9 cellular contexts compared by ENCODE assay signal in the genomic region with DNA sequence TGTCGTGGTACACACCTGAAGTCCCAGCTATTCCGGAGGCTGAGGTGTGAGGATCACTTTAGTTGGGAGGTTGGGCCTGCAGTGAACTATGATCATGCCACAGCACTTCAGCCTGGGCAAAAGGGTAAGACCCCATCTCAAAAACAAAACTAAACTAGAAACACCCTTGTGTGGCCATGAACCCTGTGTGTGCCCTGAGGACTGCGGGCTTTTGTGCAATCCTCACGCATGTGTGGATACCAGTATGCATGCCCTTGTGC. TPM values are rescaled to one million over a fixed set of nuclear protein-coding genes. Genes with fewer than 3 reads are reported as not detected.
A peak's percentile ranks its signal among the peaks of the same experiment; 100 is the strongest.
DNase-seq lines count a peak whose midpoint lies in the region; TF ChIP-seq lines count a peak whose summit lies in the region.
"Had no signal": no experiment of that assay in that cellular context is flagged by ENCODE, and none has a peak within 500 bp of the region (broad histone marks: within the 10 kb centered on the region; RNA-seq: fewer than 3 reads in every experiment).

No MANE protein-coding gene starts in this region.

- DNase-seq in right atrium auricular region (ENCODE audit: low spot score) (no peak), cardiac septum (ENCODE audit: low spot score) (no peak), breast epithelium (ENCODE audit: low spot score in 2 of 2) (no peak), globus pallidus (ENCODE audit: low spot score) (no peak), MV-4-11 (lab: John Stamatoyannopoulos, UW) (no peak), SIG-M5 treated with dmso at 0.1 percent for 504 hours (lab: John Stamatoyannopoulos, UW; ENCODE audit: unreplicated experiment) (no peak), NCI-H2227 treated with DMSO at 0.1 percent for 48 hours (lab: John Stamatoyannopoulos, UW) (no peak)

- H3K9me3 ChIP-seq in right atrium auricular region = no peaks in the 10 kb centered on the region
- no peaks in the 10 kb centered on the region for H3K9me3 ChIP-seq in breast epithelium
- H3K9me3 ChIP-seq in mucosa of stomach (ENCODE audit: control insufficient read depth, low read length) = no peaks in the 10 kb centered on the region

- intact Hi-C loops in cardiac septum (cut with DNase I) (loop anchor here (1.0 to 2.0 kb wide), 2 partner anchors 82 to 135 kb away; partner anchors contain the start of gene COQ8B), breast epithelium (cut with DNase I; ENCODE audit: low total_unique reads) (no loop called here)

- peaks cover 21% of the 10 kb centered on the region for H3K36me3 ChIP-seq in right atrium auricular region
- H3K36me3 ChIP-seq in breast epithelium = no peaks in the 10 kb centered on the region
- no peaks in the 10 kb centered on the region for H3K36me3 ChIP-seq in mucosa of stomach (ENCODE audit: control insufficient read depth, insufficient read depth, low read length)

- H3K4me1 ChIP-seq in right atrium auricular region = peaks cover 0 to 40% of the 10 kb centered on the region in 2 donors
- H3K4me1 ChIP-seq in breast epithelium = peaks cover 22 to 26% of the 10 kb centered on the region in 2 donors
- H3K4me1 ChIP-seq in mucosa of stomach (ENCODE audit: control insufficient read depth, insufficient read depth, low read length) = peaks cover 40% of the 10 kb centered on the region

- H3K27me3 ChIP-seq in right atrium auricular region (no peaks in the 10 kb centered on the region), breast epithelium (no peaks in the 10 kb centered on the region), mucosa of stomach (ENCODE audit: control insufficient read depth, insufficient read depth, low read length) (no peaks in the 10 kb centered on the region)

- no peak for TF ChIP-seq CTCF in right atrium auricular region (IDR thresholded peaks at IDR 0.05)
- TF ChIP-seq CTCF in breast epithelium (IDR thresholded peaks at IDR 0.05) = no peak

- H3K9ac ChIP-seq in mucosa of stomach (ENCODE audit: low read length) = peak overlapping the region; percentile 49

- H3K27ac ChIP-seq in right atrium auricular region = peak overlapping the region; percentile 87 to 98
- H3K27ac ChIP-seq in breast epithelium = peak overlapping the region; percentile 96 to 97

- TF ChIP-seq POLR2A in breast epithelium (IDR thresholded peaks at IDR 0.05) = no peak

- peak overlapping the region; percentile 41 to 80 for H3K4me3 ChIP-seq in right atrium auricular region
- H3K4me3 ChIP-seq in breast epithelium = peak overlapping the region; percentile 75 to 97 (median 97)
- H3K4me3 ChIP-seq in mucosa of stomach (ENCODE audit: low read length) = peak overlapping the region; percentile 11

RNA-seq across cellular contexts. Expression of gene EGLN2, which starts 1.1 kb away (rescaled TPM):
- total RNA-seq in right atrium auricular region (10 to 100 TPM; 41.7 to 61.3 TPM), cardiac septum (48.4 TPM), breast epithelium (10 to 100 TPM; 78.9 to 90.8 (median 88.5) TPM)

RNA-seq across cellular contexts. Expression of gene RAB4B, which starts 19.8 kb away (rescaled TPM):
- 10 to 100 TPM; 14.6 to 23.6 TPM for total RNA-seq in right atrium auricular region
- total RNA-seq in cardiac septum = 16.9 TPM
- total RNA-seq in breast epithelium = 10 to 100 TPM; 21.6 to 28.2 (median 22.1) TPM

RNA-seq across cellular contexts. Expression of gene MIA, which starts 22.6 kb away (rescaled TPM):
- total RNA-seq in right atrium auricular region (1 to 10 TPM in 1 of 2 donors, not detected in 1; 3.5 TPM), cardiac septum (1.00 TPM), breast epithelium (10 to 100 TPM in 1 of 3 donors, 1 to 10 TPM in 1, not detected in 1; 5.6 to 47.3 TPM)
- total RNA-seq: subcutaneous adipose tissue had no signal

RNA-seq across cellular contexts. Expression of gene SNRPA, which starts 46.9 kb away (rescaled TPM):
- total RNA-seq in right atrium auricular region (10 to 100 TPM; 30.7 to 32.9 TPM), cardiac septum (32.9 TPM), breast epithelium (10 to 100 TPM; 41.6 to 52.8 (median 52.1) TPM)

RNA-seq across cellular contexts. Expression of gene ACTMAP, which starts 47.6 kb away (rescaled TPM):
- total RNA-seq in right atrium auricular region (1 to 10 TPM; 3.7 to 5.3 TPM), cardiac septum (9.2 TPM), breast epithelium (1 to 10 TPM; 2.6 to 3.2 (median 2.9) TPM)

Comparison
In these comparisons a context has a peak if more than half of its experiments do, and no peak if none do; other contexts are left out.
1. H3K4me3 ChIP-seq: peak in every context shown above with its lines; median percentile 97 in breast epithelium; 60 in right atrium auricular region; 11 in mucosa of stomach.